15 cellular contexts compared by ENCODE assay signal in the genomic region with DNA sequence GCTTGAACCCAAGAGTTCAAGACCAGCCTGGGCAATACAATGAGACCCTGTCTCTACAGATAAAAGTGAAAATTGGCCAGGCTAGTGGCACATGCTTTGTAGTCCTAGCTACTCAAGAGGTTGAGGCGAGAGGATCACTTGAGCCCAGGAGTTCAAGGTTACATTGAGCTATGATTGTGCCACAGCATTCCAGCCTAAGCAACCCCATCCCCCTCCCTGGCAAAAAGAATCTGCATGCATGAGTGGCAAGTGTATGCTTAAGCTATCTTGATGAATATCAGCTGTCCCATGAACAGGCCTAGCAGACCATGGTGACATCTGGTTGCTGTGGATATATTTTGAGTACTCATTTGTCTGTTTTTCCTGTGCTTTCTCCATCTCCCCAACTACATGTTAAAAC. TPM values are rescaled to one million over a fixed set of nuclear protein-coding genes. Genes with fewer than 3 reads are reported as not detected.
DNase-seq lines count a peak whose midpoint lies in the region; ATAC-seq and TF ChIP-seq lines count a peak whose summit lies in the region.
"Had no signal": no experiment of that assay in that cellular context is flagged by ENCODE, and none has a peak within 500 bp of the region (broad histone marks: within the 10 kb centered on the region; RNA-seq: fewer than 3 reads in every experiment).

No MANE protein-coding gene starts in this region.

- no peak for TF ChIP-seq CTCF in spleen (IDR thresholded peaks at IDR 0.05 in 8 of 11, conservative IDR thresholded peaks at IDR 0.05 in 3 of 11)

- H3K4me3 ChIP-seq in spleen = no peak overlapping the region
- H3K4me3 ChIP-seq: BLaER1 treated with 17β-estradiol and CSF1 and Interleukin-3, amounts not matched to agents 10 nM and 100 nM; GM23248 had no signal

- TF ChIP-seq POLR2A in spleen (IDR thresholded peaks at IDR 0.05) = no peak

- intact Hi-C loops in spleen (cut with DNase I; ENCODE audit: low total_unique reads) = no loop called here

- DNase-seq in NCI-H510A treated with DMSO at 0.1 percent for 48 hours (lab: John Stamatoyannopoulos, UW) (peak; percentile 26), NCI-H510A (lab: John Stamatoyannopoulos, UW) (no peak), DMS53 treated with DMSO at 0.1 percent for 48 hours (lab: John Stamatoyannopoulos, UW; ENCODE audit: unreplicated experiment) (peak; percentile 26), NCI-H187 treated with DMSO at 0.1 percent for 48 hours (lab: John Stamatoyannopoulos, UW) (peak; percentile 27), spleen (peak; percentile 4)
- DNase-seq in activated CD4-positive, alpha-beta T cell treated with anti-CD3 and anti-CD28 coated beads for 1 hour = no peak
- DNase-seq: 8988T; Calu3; CD4-positive, alpha-beta T cell; DMS 273 treated with DMSO at 0.1 percent for 48 hours; GF-D8; GM23248 had no signal

- H3K9me3 ChIP-seq in spleen = no peaks in the 10 kb centered on the region
- H3K9me3 ChIP-seq: BLaER1 treated with 17β-estradiol and CSF1 and Interleukin-3, amounts not matched to agents 10 nM and 100 nM had no signal

- 46 to 91% (median 79%) methylated on average over 1 of the region's 1 CpG for WGBS in spleen, 5 donors

- no peak overlapping the region for H3K27ac ChIP-seq in spleen
- H3K27ac ChIP-seq: BLaER1 treated with 17β-estradiol and CSF1 and Interleukin-3, amounts not matched to agents 10 nM and 100 nM; GM23248; HL-60 had no signal

- peaks cover 0 to 24% (median 19%) of the 10 kb centered on the region in 6 donors for H3K4me1 ChIP-seq in spleen

- peaks cover 0 to 61% (median 43%) of the 10 kb centered on the region in 6 donors for H3K36me3 ChIP-seq in spleen

- no peak for ATAC-seq in GM21576 (IDR thresholded peaks at IDR 0.05; ENCODE audit: unreplicated experiment)

- H3K27me3 ChIP-seq in spleen (replicated peaks in 1 of 7) = no peaks in the 10 kb centered on the region
- H3K27me3 ChIP-seq: BLaER1 treated with 17β-estradiol and CSF1 and Interleukin-3, amounts not matched to agents 10 nM and 100 nM had no signal

RNA-seq across cellular contexts. Expression of a gene that starts 4.7 kb away (rescaled TPM):
- 10 to 100 TPM in 1 of 7 donors, 1 to 10 TPM in 6; 6.4 to 10.0 (median 7.0) TPM for total RNA-seq in spleen
- 1 to 10 TPM; 5.2 to 5.7 (median 5.2) TPM for polyA plus RNA-seq in spleen

RNA-seq across cellular contexts. Expression of a gene that starts 11.2 kb away (rescaled TPM):
- 100 to 1,000 TPM; 145 to 258 (median 170) TPM for total RNA-seq in spleen
- 100 to 1,000 TPM; 606 to 753 (median 701) TPM for polyA plus RNA-seq in spleen

RNA-seq across cellular contexts. Expression of a gene that starts 11.4 kb away (rescaled TPM):
- total RNA-seq in spleen = 10 to 100 TPM in 6 of 7 donors, 1 to 10 TPM in 1; 8.4 to 22.2 (median 18.7) TPM
- 10 to 100 TPM; 10.2 to 15.8 (median 12.4) TPM for polyA plus RNA-seq in spleen

RNA-seq across cellular contexts. Expression of a gene that starts 21.4 kb away (rescaled TPM):
- total RNA-seq in spleen = 10 to 100 TPM; 31.8 to 95.9 (median 58.2) TPM
- polyA plus RNA-seq in spleen = 10 to 100 TPM; 12.3 to 58.3 (median 35.8) TPM

RNA-seq across cellular contexts. Expression of a gene that starts 52.7 kb away (rescaled TPM):
- total RNA-seq in spleen = 100 to 1,000 TPM; 154 to 227 (median 182) TPM
- 100 to 1,000 TPM in 1 of 3 donors, 10 to 100 TPM in 2; 80.2 to 132 (median 85.6) TPM for polyA plus RNA-seq in spleen

Comparison
In these comparisons a context has a peak if more than half of its experiments do, and no peak if none do; other contexts are left out.
1. DNase-seq: peak in NCI-H510A treated with DMSO at 0.1 percent for 48 hours (single experiment), DMS53 treated with DMSO at 0.1 percent for 48 hours (single experiment), NCI-H187 treated with DMSO at 0.1 percent for 48 hours (single experiment) and spleen (single experiment); none in NCI-H510A (single experiment) and activated CD4-positive, alpha-beta T cell treated with anti-CD3 and anti-CD28 coated beads for 1 hour (single experiment).